1 cellular context compared by ENCODE assay signal in genomic region chr22:50207383-50208031, GRCh38.
TF ChIP-seq lines count a peak whose summit lies in the region.

No MANE protein-coding gene starts in this region.

TF ChIP-seq in H1, 55 proteins besides CTCF, POLR2A, EP300 and RAD21:
- TF ChIP-seq FOSL1 (IDR thresholded peaks at IDR 0.05; ENCODE audit: insufficient read depth, low read depth, low read length) (no peak), BACH1 (IDR thresholded peaks at IDR 0.05; ENCODE audit: low read length) (no peak), USF2 (IDR thresholded peaks at IDR 0.05; ENCODE audit: low read length) (no peak), KDM4A (IDR thresholded peaks at IDR 0.05; ENCODE audit: low read depth, low read length, severe bottlenecking) (no peak), SP1 (IDR thresholded peaks at IDR 0.05; ENCODE audit: low read depth, low read length) (no peak), CHD1 (IDR thresholded peaks at IDR 0.05; ENCODE audit: low read depth, low read length) (no peak), RFX5 (IDR thresholded peaks at IDR 0.05; ENCODE audit: borderline replicate concordance, low read depth, low read length) (no peak), CREB1 (IDR thresholded peaks at IDR 0.05) (no peak), SUZ12 (IDR thresholded peaks at IDR 0.05; ENCODE audit: low read length) (no peak)
- TF ChIP-seq, protein P1, sequence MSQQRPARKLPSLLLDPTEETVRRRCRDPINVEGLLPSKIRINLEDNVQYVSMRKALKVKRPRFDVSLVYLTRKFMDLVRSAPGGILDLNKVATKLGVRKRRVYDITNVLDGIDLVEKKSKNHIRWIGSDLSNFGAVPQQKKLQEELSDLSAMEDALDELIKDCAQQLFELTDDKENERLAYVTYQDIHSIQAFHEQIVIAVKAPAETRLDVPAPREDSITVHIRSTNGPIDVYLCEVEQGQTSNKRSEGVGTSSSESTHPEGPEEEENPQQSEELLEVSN (IDR thresholded peaks at IDR 0.05): no peak
